Comparison of ENCODE assay signal across 1 cellular context in genomic region chr10:124388476-124388822, GRCh38.
TF ChIP-seq lines count a peak whose summit lies in the region.

No MANE protein-coding gene starts in this region.

TF ChIP-seq in HepG2, 621 proteins besides CTCF, POLR2A, EP300 and RAD21 (continued from another document):
- TF ChIP-seq ZNF646 (CRISPR knock-in tag; IDR thresholded peaks at IDR 0.05) = no peak
- no peak for TF ChIP-seq NR2C2 (CRISPR knock-in tag; IDR thresholded peaks at IDR 0.05; ENCODE audit: borderline replicate concordance)
- no peak for TF ChIP-seq CHCHD3 (CRISPR knock-in tag; IDR thresholded peaks at IDR 0.05)
- no peak for TF ChIP-seq ADNP (CRISPR knock-in tag; IDR thresholded peaks at IDR 0.05)
- TF ChIP-seq ZKSCAN8 (CRISPR knock-in tag; IDR thresholded peaks at IDR 0.05; ENCODE audit: borderline replicate concordance) = no peak
